10 cellular contexts compared by ENCODE assay signal in genomic region chr19:18847516-18848463, GRCh38. TPM values are rescaled to one million over a fixed set of nuclear protein-coding genes. Genes with fewer than 3 reads are reported as not detected.
DNase-seq lines count a peak whose midpoint lies in the region; ATAC-seq and TF ChIP-seq lines count a peak whose summit lies in the region.
"Had no signal": no experiment of that assay in that cellular context is flagged by ENCODE, and none has a peak within 500 bp of the region (broad histone marks: within the 10 kb centered on the region; RNA-seq: fewer than 3 reads in every experiment).

No MANE protein-coding gene starts in this region.

- H3K27ac Mint-ChIP-seq in T-cell, result no peak overlapping the region

- H3K4me3 Mint-ChIP-seq in T-cell, result no peak overlapping the region

- CTCF ChIA-PET in T-cell (lab: Charles Lee), result interaction anchor here (0.6 to 1.4 kb wide), 14 partner anchors 7 to 966 kb away, joined by 3 to 8 read pairs (median 4); partner anchors contain the start of genes UBA52 (in 1 of the 2) and UPF1 (in 1 of the 2)

- no peaks in the 10 kb centered on the region for H3K27me3 ChIP-seq in BLaER1 treated with 17β-estradiol and CSF1 and Interleukin-3, amounts not matched to agents 10 nM and 100 nM
- H3K27me3 ChIP-seq in RWPE2 (ENCODE audit: insufficient read depth, poor library complexity, severe bottlenecking) (no peaks in the 10 kb centered on the region), rectal smooth muscle tissue (ENCODE audit: control insufficient read depth, insufficient read depth, low read length) (no peaks in the 10 kb centered on the region), MM.1S (replicated peaks; ENCODE audit: insufficient read depth, low read length) (no peaks in the 10 kb centered on the region)

- no peaks in the 10 kb centered on the region for H3K27me3 Mint-ChIP-seq in T-cell

- POLR2A ChIA-PET in T-cell (lab: Charles Lee), result interaction anchor here in 1 of 2 donors (0.5 kb wide), 1 partner anchor 146 kb away, joined by 6 read pairs; no protein-coding TSS in a partner anchor

- H4K20me1 ChIP-seq in BLaER1 treated with 17β-estradiol and CSF1 and Interleukin-3, amounts not matched to agents 10 nM and 100 nM, result peaks cover 94 to 98% (median 98%) of the 10 kb centered on the region in 11 experiments
- peaks cover 67% of the 10 kb centered on the region for H4K20me1 ChIP-seq in MM.1S (ENCODE audit: insufficient read depth, low read length)

- H3K4me1 Mint-ChIP-seq in T-cell, result peaks cover 52 to 70% (median 53%) of the 10 kb centered on the region in 3 donors

- peaks cover 98% of the 10 kb centered on the region for H3K79me2 ChIP-seq in MM.1S (ENCODE audit: low read length)

- peak overlapping the region in 9 of 10 experiments; percentile 24 to 60 (median 36); a peak in 17 of 20 replicates for H3K4me3 ChIP-seq in BLaER1 treated with 17β-estradiol and CSF1 and Interleukin-3, amounts not matched to agents 10 nM and 100 nM
- H3K4me3 ChIP-seq in RWPE2 (ENCODE audit: severe bottlenecking), result no peak overlapping the region
- no peak overlapping the region for H3K4me3 ChIP-seq in rectal smooth muscle tissue (ENCODE audit: low read length)
- no peak overlapping the region for H3K4me3 ChIP-seq in MM.1S (ENCODE audit: low read length)

- no peaks in the 10 kb centered on the region for H3K9me3 ChIP-seq in BLaER1 treated with 17β-estradiol and CSF1 and Interleukin-3, amounts not matched to agents 10 nM and 100 nM (replicated peaks in 1 of 11)
- no peaks in the 10 kb centered on the region for H3K9me3 ChIP-seq in RWPE2 (ENCODE audit: severe bottlenecking)
- no peaks in the 10 kb centered on the region for H3K9me3 ChIP-seq in MM.1S (replicated peaks; ENCODE audit: insufficient read depth, low read length)

- H3K36me3 ChIP-seq in BLaER1 treated with 17β-estradiol and CSF1 and Interleukin-3, amounts not matched to agents 10 nM and 100 nM, result peaks cover 48 to 78% (median 62%) of the 10 kb centered on the region in 11 experiments
- H3K36me3 ChIP-seq in RWPE2 (ENCODE audit: low read depth) (peaks cover 57% of the 10 kb centered on the region), rectal smooth muscle tissue (ENCODE audit: control insufficient read depth, insufficient read depth, low read length) (peaks cover 18% of the 10 kb centered on the region), MM.1S (replicated peaks; ENCODE audit: insufficient read depth, low read length) (peaks cover 8% of the 10 kb centered on the region)

- ATAC-seq in RWPE2 (ENCODE audit: low read depth), result no peak
- no peak for ATAC-seq in T-cell (replicated peaks in 1 of 4)
- ATAC-seq in GM18870 (IDR thresholded peaks at IDR 0.05; ENCODE audit: unreplicated experiment), result no peak
- ATAC-seq in GM18511 (IDR thresholded peaks at IDR 0.05; ENCODE audit: unreplicated experiment), result no peak

- H2AFZ ChIP-seq in MM.1S (ENCODE audit: low read length), result no peak overlapping the region

- peak overlapping the region; percentile 80 to 99 (median 92) for H3K4me2 ChIP-seq in BLaER1 treated with 17β-estradiol and CSF1 and Interleukin-3, amounts not matched to agents 10 nM and 100 nM
- no peak overlapping the region for H3K4me2 ChIP-seq in MM.1S (ENCODE audit: low read depth, low read length)

- no peaks in the 10 kb centered on the region for H3F3A ChIP-seq in MM.1S (ENCODE audit: insufficient read depth, low read length)

- H3K36me3 Mint-ChIP-seq in T-cell, result peaks cover 36% of the 10 kb centered on the region

- H3K9me3 Mint-ChIP-seq in T-cell, result no peaks in the 10 kb centered on the region

- H3K27ac ChIP-seq in BLaER1 treated with 17β-estradiol and CSF1 and Interleukin-3, amounts not matched to agents 10 nM and 100 nM, result peak overlapping the region in 10 of 11 experiments; percentile 35 to 76 (median 60); a peak in 19 of 22 replicates
- H3K27ac ChIP-seq in RWPE2 (ENCODE audit: poor library complexity, severe bottlenecking), result no peak overlapping the region
- H3K27ac ChIP-seq in rectal smooth muscle tissue (ENCODE audit: low read depth, low read length), result peak overlapping the region; percentile 60
- no peak overlapping the region for H3K27ac ChIP-seq in MM.1S (ENCODE audit: low read length)

- DNase-seq in RWPE2 (ENCODE audit: low spot score), result peak; percentile 44
- peak; percentile 84 for DNase-seq in fibroblast of peridontal ligament (ENCODE audit: extremely low read depth)
- no peak for DNase-seq in T-cell
- DNase-seq in MM.1S, result no peak
- DNase-seq: NCI-H510A had no signal

- peak overlapping the region; percentile 43 to 74 (median 61); a peak in 21 of 22 replicates for H3K9ac ChIP-seq in BLaER1 treated with 17β-estradiol and CSF1 and Interleukin-3, amounts not matched to agents 10 nM and 100 nM
- no peak overlapping the region for H3K9ac ChIP-seq in rectal smooth muscle tissue (ENCODE audit: low read length)
- H3K9ac ChIP-seq in MM.1S (ENCODE audit: low read length), result no peak overlapping the region

- TF ChIP-seq CTCF in RWPE2 (IDR thresholded peaks at IDR 0.05; ENCODE audit: poor library complexity, severe bottlenecking) (peak; percentile 68), MM.1S (IDR thresholded peaks at IDR 0.05; ENCODE audit: low read length) (no peak)

- no peaks in the 10 kb centered on the region for H3K9me2 ChIP-seq in MM.1S (replicated peaks; ENCODE audit: insufficient read depth, low read length)

- peaks cover 72 to 84% (median 79%) of the 10 kb centered on the region in 10 experiments for H3K4me1 ChIP-seq in BLaER1 treated with 17β-estradiol and CSF1 and Interleukin-3, amounts not matched to agents 10 nM and 100 nM
- H3K4me1 ChIP-seq in RWPE2 (ENCODE audit: insufficient read depth, poor library complexity, severe bottlenecking), result peaks cover 19% of the 10 kb centered on the region
- peaks cover 13% of the 10 kb centered on the region for H3K4me1 ChIP-seq in rectal smooth muscle tissue (ENCODE audit: control insufficient read depth, insufficient read depth, low read length)
- H3K4me1 ChIP-seq in MM.1S (ENCODE audit: low read length), result peaks cover 22% of the 10 kb centered on the region

RNA-seq across cellular contexts. Expression of gene UPF1, which starts 16.0 kb away (rescaled TPM):
- 100 to 1,000 TPM; 114 to 143 (median 127) TPM for total RNA-seq in T-cell

RNA-seq across cellular contexts. Expression of gene CERS1, which starts 48.2 kb away (rescaled TPM):
- total RNA-seq in T-cell, result under 1 TPM in 2 of 5 donors, not detected in 3; 0.20 TPM

RNA-seq across cellular contexts. Expression of gene COMP, which starts 56.7 kb away (rescaled TPM):
- total RNA-seq in T-cell, result not detected
- total RNA-seq: myocyte had no signal

Comparison
In these comparisons a context has a peak if more than half of its experiments do, and no peak if none do; other contexts are left out.
1. H3K27ac ChIP-seq: peak in BLaER1 treated with 17β-estradiol and CSF1 and Interleukin-3, amounts not matched to agents 10 nM and 100 nM (10 of 11) and rectal smooth muscle tissue (single experiment); none in RWPE2 (single experiment) and MM.1S (single experiment).
2. H3K4me3 ChIP-seq: peak in BLaER1 treated with 17β-estradiol and CSF1 and Interleukin-3, amounts not matched to agents 10 nM and 100 nM (9 of 10); none in RWPE2 (single experiment), rectal smooth muscle tissue (single experiment) and MM.1S (single experiment).
3. H3K9ac ChIP-seq: peak in BLaER1 treated with 17β-estradiol and CSF1 and Interleukin-3, amounts not matched to agents 10 nM and 100 nM (11 of 11); none in rectal smooth muscle tissue (single experiment) and MM.1S (single experiment).
4. DNase-seq: peak in RWPE2 (single experiment) and fibroblast of peridontal ligament (single experiment); none in T-cell (0 of 34) and MM.1S (single experiment).